ENCODE assay signal across 25 cellular contexts in the genomic region with DNA sequence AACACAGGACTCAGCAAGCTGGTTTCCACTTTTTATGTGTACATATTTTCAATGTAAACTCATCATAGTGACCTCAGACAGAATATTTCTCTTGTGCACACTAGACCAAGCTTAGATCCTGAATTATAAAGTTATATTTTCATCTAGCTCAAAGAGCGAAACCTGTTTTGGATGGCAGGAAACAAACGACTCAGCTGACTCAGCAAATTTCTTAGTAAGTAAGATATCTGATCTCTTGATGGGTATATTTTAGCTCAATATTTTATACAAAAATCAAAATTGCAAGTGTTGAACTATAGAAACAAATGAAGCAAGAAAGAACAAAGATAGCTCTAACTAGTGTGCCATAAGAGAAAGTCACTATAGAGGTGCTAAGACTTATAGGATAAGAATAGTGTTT.
A peak's percentile ranks its signal among the peaks of the same experiment; 100 is the strongest.
DNase-seq lines count a peak whose midpoint lies in the region; ATAC-seq, FAIRE-seq and TF ChIP-seq lines count a peak whose summit lies in the region.
"Had no signal": no experiment of that assay in that cellular context is flagged by ENCODE, and none has a peak within 500 bp of the region (broad histone marks: within the 10 kb centered on the region; RNA-seq: fewer than 3 reads in every experiment).

No MANE protein-coding gene starts in this region.

- TF ChIP-seq CTCF in A549 (IDR thresholded peaks at IDR 0.05) (no peak), GM23338 (conservative IDR thresholded peaks at IDR 0.05; ENCODE audit: low read depth in 2 of 2) (no peak), H1 (IDR thresholded peaks at IDR 0.05; ENCODE audit: control extremely low read depth in 1 of 3, insufficient read depth in 1 of 3, low read depth in 1 of 3, low read length in 3 of 3) (no peak), stomach (IDR thresholded peaks at IDR 0.05) (no peak)

- TF ChIP-seq RAD21 in A549 (conservative IDR thresholded peaks at IDR 0.05 in 1 of 2, IDR thresholded peaks at IDR 0.05 in 1 of 2) (no peak), H1 (IDR thresholded peaks at IDR 0.05 in 1 of 2, conservative IDR thresholded peaks at IDR 0.05 in 1 of 2; ENCODE audit: low read depth in 2 of 2, low read length in 2 of 2) (no peak)

- no peaks in the 10 kb centered on the region for H3K36me3 ChIP-seq in GM23338 (ENCODE audit: insufficient read depth)
- no peaks in the 10 kb centered on the region for H3K36me3 ChIP-seq in H1 (ENCODE audit: control insufficient read depth in 2 of 4, insufficient read depth in 4 of 4, low read length in 3 of 4)
- H3K36me3 ChIP-seq in stomach = no peaks in the 10 kb centered on the region
- H3K36me3 ChIP-seq in Karpas-422 (ENCODE audit: insufficient read depth, low read length) = no peaks in the 10 kb centered on the region
- H3K36me3 ChIP-seq: BLaER1 treated with 17β-estradiol and CSF1 and Interleukin-3, amounts not matched to agents 10 nM and 100 nM had no signal

- H4K5ac ChIP-seq in H1 (ENCODE audit: insufficient read length, low read depth, low read length) = no peak overlapping the region

- DNase-seq in A549 (ENCODE audit: low read depth in 1 of 2, low spot score in 1 of 2) (no peak), GM23338 (ENCODE audit: low spot score) (no peak), OCI-M1 (lab: John Stamatoyannopoulos, UW) (peak; percentile 6), H1 (ENCODE audit: low read depth in 1 of 2, low spot score in 2 of 2) (no peak), occipital lobe (lab: John Stamatoyannopoulos, UW) (no peak), stomach (no peak), Karpas-422 (no peak), NCI-H187 treated with DMSO at 0.1 percent for 48 hours (lab: John Stamatoyannopoulos, UW) (no peak)
- DNase-seq: 8988T; AML-193; Caco-2; Calu3; CD4-positive, alpha-beta T cell; CD8-positive, alpha-beta T cell; DMS79 treated with DMSO at 0.1 percent for 48 hours; GF-D8 had no signal

- H3K36me3 Mint-ChIP-seq in GM23338 (ENCODE audit: low read depth) = no peaks in the 10 kb centered on the region
- H3K36me3 Mint-ChIP-seq: CD8-positive, alpha-beta T cell had no signal

- H3K27ac ChIP-seq in A549 (no peak overlapping the region), GM23338 (ENCODE audit: low read depth) (no peak overlapping the region), H1 (ENCODE audit: low read depth, low read length) (no peak overlapping the region), stomach (no peak overlapping the region), Karpas-422 (ENCODE audit: low read length) (no peak overlapping the region)
- H3K27ac ChIP-seq: BLaER1 treated with 17β-estradiol and CSF1 and Interleukin-3, amounts not matched to agents 10 nM and 100 nM; C4-2B had no signal

- H2BK120ac ChIP-seq in H1 (replicated peaks; ENCODE audit: low read depth, low read length) = no peak overlapping the region

- H3K27me3 ChIP-seq in GM23338 (ENCODE audit: insufficient read depth) (no peaks in the 10 kb centered on the region), H1 (replicated peaks in 1 of 4; ENCODE audit: control insufficient read depth in 3 of 4, extremely low read depth in 1 of 4, insufficient read depth in 3 of 4, low read length in 3 of 4) (no peaks in the 10 kb centered on the region), stomach (no peaks in the 10 kb centered on the region), Karpas-422 (ENCODE audit: low read length) (no peaks in the 10 kb centered on the region)
- H3K27me3 ChIP-seq: BLaER1 treated with 17β-estradiol and CSF1 and Interleukin-3, amounts not matched to agents 10 nM and 100 nM had no signal

- no peak overlapping the region for H4K91ac ChIP-seq in H1 (replicated peaks; ENCODE audit: insufficient read length, low read length)

- H3K56ac ChIP-seq in H1 (replicated peaks; ENCODE audit: insufficient read length, low read depth, low read length) = no peak overlapping the region

- H2BK12ac ChIP-seq in H1 (ENCODE audit: low read depth, low read length) = no peak overlapping the region

- no peak overlapping the region for H3K18ac ChIP-seq in H1 (ENCODE audit: extremely low read depth, low read length)

- H3K4me1 ChIP-seq in A549 (no peaks in the 10 kb centered on the region), GM23338 (ENCODE audit: insufficient read depth) (peaks cover 19% of the 10 kb centered on the region), H1 (replicated peaks in 1 of 4; ENCODE audit: control insufficient read depth in 3 of 4, insufficient read depth in 4 of 4, low read length in 3 of 4) (peaks cover 0 to 5% (median 1%) of the 10 kb centered on the region in 4 experiments; a peak in 2 of 7 replicates), stomach (no peaks in the 10 kb centered on the region), Karpas-422 (ENCODE audit: low read length) (no peaks in the 10 kb centered on the region)
- H3K4me1 ChIP-seq: BLaER1 treated with 17β-estradiol and CSF1 and Interleukin-3, amounts not matched to agents 10 nM and 100 nM; Caco-2 had no signal

- ATAC-seq in A549 (no peak), GM23338 (no peak)
- ATAC-seq: CD8-positive, alpha-beta T cell; GM12878 had no signal

- H3K27me3 Mint-ChIP-seq in GM23338 (ENCODE audit: insufficient read depth, low read depth, poor library complexity) = no peaks in the 10 kb centered on the region
- H3K27me3 Mint-ChIP-seq: B cell; CD4-positive, alpha-beta T cell had no signal

- no peaks in the 10 kb centered on the region for H3K9me3 Mint-ChIP-seq in GM23338
- H3K9me3 Mint-ChIP-seq: CD4-positive, alpha-beta T cell had no signal

- no peak overlapping the region for H3K23ac ChIP-seq in H1 (ENCODE audit: insufficient read length)

- H2AK5ac ChIP-seq in H1 (ENCODE audit: low read depth, low read length) = no peak overlapping the region

- no peak overlapping the region for H3K4me3 Mint-ChIP-seq in GM23338
- H3K4me3 Mint-ChIP-seq: B cell; CD4-positive, alpha-beta T cell; CD8-positive, alpha-beta T cell had no signal

- H3K4me2 ChIP-seq in A549 (no peak overlapping the region), GM23338 (no peak overlapping the region), H1 (ENCODE audit: insufficient read depth in 1 of 2, low read depth in 2 of 2, low read length in 2 of 2) (no peak overlapping the region), Karpas-422 (ENCODE audit: low read depth, low read length, poor library complexity, severe bottlenecking) (no peak overlapping the region)
- H3K4me2 ChIP-seq: BLaER1 treated with 17β-estradiol and CSF1 and Interleukin-3, amounts not matched to agents 10 nM and 100 nM had no signal

- no peaks in the 10 kb centered on the region for H3K79me1 ChIP-seq in H1 (ENCODE audit: low read depth, low read length)

- H2AFZ ChIP-seq in GM23338 = no peak overlapping the region
- no peak overlapping the region for H2AFZ ChIP-seq in H1 (ENCODE audit: low read length)
- no peak overlapping the region for H2AFZ ChIP-seq in Karpas-422 (ENCODE audit: low read length)

- H3K9me2 ChIP-seq in GM23338 (ENCODE audit: insufficient read depth) (no peaks in the 10 kb centered on the region), Karpas-422 (replicated peaks; ENCODE audit: insufficient read depth, low read length) (no peaks in the 10 kb centered on the region)

- H3K9ac ChIP-seq in H1 (replicated peaks in 1 of 4; ENCODE audit: extremely low read depth in 1 of 4, low read depth in 3 of 4, low read length in 3 of 4) (no peak overlapping the region), Karpas-422 (ENCODE audit: low read length) (no peak overlapping the region)
- H3K9ac ChIP-seq: BLaER1 treated with 17β-estradiol and CSF1 and Interleukin-3, amounts not matched to agents 10 nM and 100 nM had no signal

- no peak for TF ChIP-seq POLR2A in A549 (IDR thresholded peaks at IDR 0.05; ENCODE audit: low read length)
- TF ChIP-seq POLR2A in H1 (IDR thresholded peaks at IDR 0.05; ENCODE audit: control extremely low read depth in 1 of 2, low read depth in 2 of 2, low read length in 2 of 2) = no peak
- no peak for TF ChIP-seq POLR2A in stomach (IDR thresholded peaks at IDR 0.05)

- TF ChIP-seq EP300 in A549 (IDR thresholded peaks at IDR 0.05) (no peak), H1 (IDR thresholded peaks at IDR 0.05; ENCODE audit: borderline replicate concordance in 1 of 2, low read depth in 2 of 2, low read length in 2 of 2) (no peak), stomach (IDR thresholded peaks at IDR 0.05) (no peak)

- H3K23me2 ChIP-seq in H1 (ENCODE audit: low read depth, low read length) = no peaks in the 10 kb centered on the region

- no peak overlapping the region for H2BK20ac ChIP-seq in H1 (ENCODE audit: low read length)

- no peak overlapping the region for H3K14ac ChIP-seq in H1 (ENCODE audit: insufficient read length)

- H3K9me3 ChIP-seq in A549 = no peaks in the 10 kb centered on the region
- no peaks in the 10 kb centered on the region for H3K9me3 ChIP-seq in H1 (ENCODE audit: insufficient read depth in 2 of 2, low read depth in 1 of 2, low read length in 1 of 2)
- no peaks in the 10 kb centered on the region for H3K9me3 ChIP-seq in stomach
- peaks cover 23% of the 10 kb centered on the region for H3K9me3 ChIP-seq in Karpas-422 (ENCODE audit: low read length)
- H3K9me3 ChIP-seq: BLaER1 treated with 17β-estradiol and CSF1 and Interleukin-3, amounts not matched to agents 10 nM and 100 nM; Caco-2 had no signal

- H3K4me3 ChIP-seq in A549 = no peak overlapping the region
- H3K4me3 ChIP-seq in GM23338 = no peak overlapping the region
- H3K4me3 ChIP-seq in H1 (ENCODE audit: extremely low read depth in 1 of 4, insufficient read depth in 2 of 4, low read depth in 3 of 4, low read length in 4 of 4) = no peak overlapping the region
- H3K4me3 ChIP-seq in stomach = no peak overlapping the region
- no peak overlapping the region for H3K4me3 ChIP-seq in Karpas-422 (ENCODE audit: low read length)
- H3K4me3 ChIP-seq: BLaER1 treated with 17β-estradiol and CSF1 and Interleukin-3, amounts not matched to agents 10 nM and 100 nM; GM12878 had no signal

- no peak overlapping the region for H4K8ac ChIP-seq in H1 (ENCODE audit: extremely low read depth, insufficient read depth, low read length)

- no peaks in the 10 kb centered on the region for H3F3A ChIP-seq in GM23338 (replicated peaks; ENCODE audit: low read depth)

- peak overlapping the region; percentile 81 for H3K27ac Mint-ChIP-seq in GM23338
- H3K27ac Mint-ChIP-seq: B cell; CD4-positive, alpha-beta T cell; CD8-positive, alpha-beta T cell had no signal

- POLR2A ChIA-PET in A549 (lab: Yijun Ruan, JAX) (no interaction called here), H1 (lab: Charles Lee; ENCODE audit: partially characterized antibody) (interaction anchor here (1.4 kb wide), 1 partner anchor 9 kb away, joined by 3 read pairs; no protein-coding TSS in a partner anchor)

- H2BK15ac ChIP-seq in H1 (ENCODE audit: low read length) = no peak overlapping the region

- H4K20me1 ChIP-seq in GM23338 (replicated peaks; ENCODE audit: insufficient read depth) (no peaks in the 10 kb centered on the region), H1 (replicated peaks in 1 of 2; ENCODE audit: control insufficient read depth in 1 of 2, insufficient read depth in 2 of 2, low read length in 2 of 2) (no peaks in the 10 kb centered on the region), Karpas-422 (ENCODE audit: insufficient read depth, low read depth, low read length) (no peaks in the 10 kb centered on the region)
- H4K20me1 ChIP-seq: BLaER1 treated with 17β-estradiol and CSF1 and Interleukin-3, amounts not matched to agents 10 nM and 100 nM had no signal

- H3K79me2 ChIP-seq in GM23338 (replicated peaks; ENCODE audit: insufficient read depth) = no peaks in the 10 kb centered on the region
- H3K79me2 ChIP-seq in H1 (ENCODE audit: control insufficient read depth in 1 of 2, insufficient read depth in 2 of 2, low read length in 2 of 2) = no peaks in the 10 kb centered on the region
- H3K79me2 ChIP-seq in Karpas-422 (ENCODE audit: low read length) = no peaks in the 10 kb centered on the region

- no peak overlapping the region for H2BK5ac ChIP-seq in H1 (ENCODE audit: low read depth, low read length)

- WGBS in A549 (ENCODE audit: missing lambda C conversion rate) = 40% methylated on average over 2 of the region's 2 CpGs
- 78% methylated on average over 2 of the region's 2 CpGs; no CpG with 5 or more reads in 1 of the 2 experiments for WGBS in H1 (ENCODE audit: extremely low coverage in 1 of 2, insufficient coverage in 1 of 2, insufficient read length in 1 of 2, insufficient replicate concordance in 2 of 2, low coverage in 1 of 2, low lambda C conversion rate in 2 of 2, missing lambda C conversion rate in 1 of 2), 2 experiments
- 58 to 68% (median 65%) methylated on average over 2 of the region's 2 CpGs for WGBS in stomach, 5 donors

- FAIRE-seq in A549 (lab: Jason Lieb, UNC) = no peak
- no peak for FAIRE-seq in H1 (lab: Jason Lieb, UNC)
- FAIRE-seq: A204.1, D721Med, G401.6, GM12878, GM12892, GM18507 had no signal

- H3K4me1 Mint-ChIP-seq in GM23338 = peaks cover 17% of the 10 kb centered on the region
- H3K4me1 Mint-ChIP-seq: B cell had no signal

- H3K4ac ChIP-seq in H1 (replicated peaks; ENCODE audit: insufficient read length, low read depth, low read length) = no peak overlapping the region

- intact Hi-C loops in stomach (cut with DNase I; ENCODE audit: low total_unique reads) = no loop called here

- CTCF ChIA-PET in A549 (lab: Yijun Ruan, JAX) = interaction anchor here (0.5 kb wide), 1 partner anchor 375 kb away, joined by 3 read pairs; no protein-coding TSS in a partner anchor
- CTCF ChIA-PET in H1 (lab: Charles Lee; ENCODE audit: partially characterized antibody) = interaction anchor here (1.0 kb wide), 1 partner anchor 28 kb away, joined by 3 read pairs; no protein-coding TSS in a partner anchor
